In the genomic region with DNA sequence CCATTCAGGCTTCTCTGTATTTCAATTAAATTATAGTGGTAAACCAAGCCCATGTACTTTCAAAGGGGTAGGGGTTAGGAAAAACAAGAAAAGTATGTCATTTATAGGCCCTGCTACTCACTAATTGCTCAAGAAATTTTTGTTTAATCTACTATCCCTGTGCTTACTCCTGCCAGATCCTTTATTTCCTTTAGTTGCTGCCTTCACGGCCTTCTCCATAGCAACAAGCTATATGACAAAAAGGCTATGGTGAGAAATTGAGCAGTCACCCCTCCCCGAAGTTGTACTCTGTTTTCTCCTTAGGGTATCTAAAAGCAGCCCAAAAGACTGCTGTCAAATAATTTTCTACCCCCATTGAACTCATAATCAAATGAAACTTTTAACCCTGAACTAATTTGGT, we compare ENCODE assay signal across 9 cellular contexts.
A peak's percentile ranks its signal among the peaks of the same experiment; 100 is the strongest.
DNase-seq lines count a peak whose midpoint lies in the region; ATAC-seq and TF ChIP-seq lines count a peak whose summit lies in the region.
"Had no signal": no experiment of that assay in that cellular context is flagged by ENCODE, and none has a peak within 500 bp of the region (broad histone marks: within the 10 kb centered on the region; RNA-seq: fewer than 3 reads in every experiment).

No MANE protein-coding gene starts in this region.

- H3K4me1 ChIP-seq in HUES48 (ENCODE audit: control insufficient read depth, insufficient read depth, low read length) (peaks cover 30% of the 10 kb centered on the region), prostate gland (replicated peaks) (peaks cover 3% of the 10 kb centered on the region), uterus (peaks cover 0 to 15% of the 10 kb centered on the region in 2 donors)

- H3K9me3 ChIP-seq in HUES48 (ENCODE audit: control insufficient read depth, insufficient read depth, low read length) = no peaks in the 10 kb centered on the region; the same call in 1 of the 2 replicates
- H3K9me3 ChIP-seq in prostate gland = no peaks in the 10 kb centered on the region
- H3K9me3 ChIP-seq in uterus = no peaks in the 10 kb centered on the region

- intact Hi-C loops in prostate gland (cut with DNase I) = no loop called here
- intact Hi-C loops in uterus (cut with DNase I; ENCODE audit: low total_unique reads) = no loop called here

- whole genome bisulfite sequencing in prostate gland = 46% methylated on average over 2 of the region's 2 CpGs

- H3K36me3 ChIP-seq in HUES48 (ENCODE audit: control insufficient read depth, insufficient read depth, low read length) = peaks cover 3% of the 10 kb centered on the region; the same call in 1 of the 2 replicates
- no peaks in the 10 kb centered on the region for H3K36me3 ChIP-seq in prostate gland
- no peaks in the 10 kb centered on the region for H3K36me3 ChIP-seq in uterus

- H3K27ac ChIP-seq in HUES48 (ENCODE audit: low read depth, low read length) (peak overlapping the region; percentile 95), VCaP (peak overlapping the region; percentile 73), prostate gland (peak overlapping the region; percentile 42 to 45), uterus (peak overlapping the region in 1 of 2 donors; percentile 42)

- H3K27me3 ChIP-seq in HUES48 (ENCODE audit: control insufficient read depth, insufficient read depth, low read length) (no peaks in the 10 kb centered on the region), prostate gland (replicated peaks; ENCODE audit: insufficient read depth) (no peaks in the 10 kb centered on the region), uterus (no peaks in the 10 kb centered on the region)

- no peak for TF ChIP-seq POLR2A in prostate gland (IDR thresholded peaks at IDR 0.05)
- no peak for TF ChIP-seq POLR2A in uterus (IDR thresholded peaks at IDR 0.05)

- DNase-seq in fibroblast of villous mesenchyme (ENCODE audit: low read depth) (peak; percentile 51), prostate gland (ENCODE audit: low spot score) (no peak), uterus (no peak), GM19238 (ENCODE audit: insufficient read length, low spot score) (no peak), NCI-H2196 treated with DMSO at 0.1 percent for 48 hours (lab: John Stamatoyannopoulos, UW; ENCODE audit: unreplicated experiment) (no peak)
- DNase-seq: activated CD4-positive, alpha-beta T cell treated with anti-CD3 and anti-CD28 coated beads, Interleukin-2, amount 50 U/mL, for 1 hour had no signal

- no peak overlapping the region for H3K4me3 ChIP-seq in HUES48 (ENCODE audit: low read depth, low read length)
- H3K4me3 ChIP-seq in fibroblast of villous mesenchyme (ENCODE audit: low read depth, low read length) = no peak overlapping the region
- no peak overlapping the region for H3K4me3 ChIP-seq in prostate gland
- no peak overlapping the region for H3K4me3 ChIP-seq in uterus

- no peak for ATAC-seq in GM19463 (IDR thresholded peaks at IDR 0.05; ENCODE audit: unreplicated experiment)

- H3K9ac ChIP-seq in HUES48 (ENCODE audit: low read depth, low read length) = no peak overlapping the region

- TF ChIP-seq CTCF in VCaP (conservative IDR thresholded peaks at IDR 0.05) (no peak), fibroblast of villous mesenchyme (IDR thresholded peaks at IDR 0.05; ENCODE audit: insufficient read depth, low read depth, low read length) (no peak), prostate gland (IDR thresholded peaks at IDR 0.05) (no peak), uterus (IDR thresholded peaks at IDR 0.05) (no peak)
